8 cellular contexts compared by ENCODE assay signal in genomic region chr10:79337783-79338182, GRCh38. TPM values are rescaled to one million over a fixed set of nuclear protein-coding genes. Genes with fewer than 3 reads are reported as not detected.
DNase-seq lines count a peak whose midpoint lies in the region; ATAC-seq, FAIRE-seq and TF ChIP-seq lines count a peak whose summit lies in the region.
"Not testable (repeated sequence)": the region's sequence is repeated elsewhere in the genome, so short reads cannot be mapped to it uniquely, and the experiment has no call there.

No MANE protein-coding gene starts in this region.

- H3K27me3 ChIP-seq in K562 (ENCODE audit: control insufficient read depth in 2 of 2, insufficient read depth in 2 of 2, low read length in 2 of 2) = peaks cover 0 to 20% of the 10 kb centered on the region in 2 experiments; a peak in 2 of 5 replicates
- H3K27me3 ChIP-seq in dorsolateral prefrontal cortex; layer of hippocampus (ENCODE audit: control insufficient read depth, insufficient read depth, low read length); trophoblast cell (ENCODE audit: insufficient read depth, low read length): not testable (repeated sequence)

- H3K79me2 ChIP-seq in K562 (ENCODE audit: control insufficient read depth, insufficient read depth, low read length); trophoblast cell (ENCODE audit: control insufficient read depth, insufficient read depth, low read length, poor library complexity): not testable (repeated sequence)

- 26% methylated on average over 7 of the region's 7 CpGs for WGBS in K562 (ENCODE audit: insufficient coverage, low coverage, missing lambda C conversion rate)
- no CpG with 5 or more reads among the region's 7 CpGs for WGBS in trophoblast cell (ENCODE audit: extremely low coverage, insufficient coverage, insufficient read length)

- not testable (repeated sequence) for H3K9me3 ChIP-seq in K562 (replicated peaks; ENCODE audit: control insufficient read depth, insufficient read depth, low read depth, low read length); trophoblast cell (ENCODE audit: insufficient read depth, low read depth, low read length)

- H3K4me3 ChIP-seq in K562; dorsolateral prefrontal cortex; trophoblast cell (ENCODE audit: low read depth, low read length): not testable (repeated sequence)

- intact Hi-C loops in CD14-positive monocyte (cut with micrococcal nuclease); K562 (cut with micrococcal nuclease); dorsolateral prefrontal cortex (cut with DNase I): not testable (repeated sequence)

- H3K36me3 ChIP-seq in K562 (ENCODE audit: control insufficient read depth, insufficient read depth, low read length); trophoblast cell (ENCODE audit: control insufficient read depth in 1 of 2, insufficient read depth in 2 of 2, low read length in 2 of 2): not testable (repeated sequence)

- not testable (repeated sequence) for TF ChIP-seq RAD21 in K562 (CRISPR knock-in tag; conservative IDR thresholded peaks at IDR 0.05 in 1 of 2, IDR thresholded peaks at IDR 0.05 in 1 of 2)

- not testable (repeated sequence) for BruUV-seq in K562 (replicated peaks; lab: Mats Ljungman, UMichigan)

- not testable (repeated sequence) for H2BK5ac ChIP-seq in trophoblast cell (ENCODE audit: low read depth, low read length, poor library complexity)

- not testable (repeated sequence) for H4K12ac ChIP-seq in trophoblast cell (ENCODE audit: low read depth, low read length)

- DNase-seq in CD14-positive monocyte (ENCODE audit: low spot score) (peak; percentile 14), dorsolateral prefrontal cortex (peak in 1 of 10 donors; percentile 34)
- DNase-seq in HFFc6; K562 (ENCODE audit: extremely low read depth in 1 of 4, low spot score in 3 of 4); trophoblast cell: not testable (repeated sequence)
- DNase-seq in activated effector memory CD4-positive, alpha-beta T cell treated with anti-CD3 and anti-CD28 coated beads, Interleukin-2, amount 50 U/mL, for 16 hours = peak; percentile 41

- not testable (repeated sequence) for TF ChIP-seq POLR2A in K562 (conservative IDR thresholded peaks at IDR 0.05)

- CTCF ChIA-PET in K562 (lab: Yijun Ruan, JAX; ENCODE audit: low intra/inter-chr PET ratio) = not testable (repeated sequence)

- H3K79me1 ChIP-seq in trophoblast cell (ENCODE audit: low read length) = not testable (repeated sequence)

- not testable (repeated sequence) for H3K27ac ChIP-seq in K562 (ENCODE audit: extremely low read depth, low read depth, low read length); trophoblast cell (ENCODE audit: low read depth, low read length)
- H3K27ac ChIP-seq in dorsolateral prefrontal cortex (peak overlapping the region in 35 of 59 donors; percentile 10 to 100 (median 98)), layer of hippocampus (ENCODE audit: low read depth, low read length) (peak overlapping the region; percentile 99), temporal lobe (ENCODE audit: low read depth, low read length) (peak overlapping the region; percentile 99)

- FAIRE-seq in K562 (lab: Jason Lieb, UNC) = peak; percentile 82

- H3K9me1 ChIP-seq in K562 (ENCODE audit: control insufficient read depth, insufficient read depth, low read length) = not testable (repeated sequence)

- not testable (repeated sequence) for H4K8ac ChIP-seq in trophoblast cell (ENCODE audit: low read depth, low read length)

- not testable (repeated sequence) for H2BK12ac ChIP-seq in trophoblast cell (ENCODE audit: low read length)

- H3K4me1 ChIP-seq in K562 (replicated peaks in 1 of 2; ENCODE audit: control insufficient read depth in 2 of 2, insufficient read depth in 2 of 2, low read length in 2 of 2); trophoblast cell (ENCODE audit: control insufficient read depth in 1 of 2, insufficient read depth in 2 of 2, low read length in 2 of 2): not testable (repeated sequence)

- POLR2A ChIA-PET in K562 (lab: Yijun Ruan, JAX) = interaction anchor here (1.3 to 1.4 kb wide), 2 partner anchors 11 to 12 kb away, joined by 6 read pairs; no protein-coding TSS in a partner anchor

- not testable (repeated sequence) for H3K9ac ChIP-seq in K562 (ENCODE audit: insufficient read depth in 1 of 2, low read depth in 2 of 2, low read length in 2 of 2)
- H3K9ac ChIP-seq in trophoblast cell (ENCODE audit: low read length) = peak overlapping the region; percentile 15

- H2BK120ac ChIP-seq in trophoblast cell (ENCODE audit: insufficient read depth, low read length, poor library complexity) = not testable (repeated sequence)

- not testable (repeated sequence) for H4K20me1 ChIP-seq in K562 (replicated peaks; ENCODE audit: control insufficient read depth, insufficient read depth, low read length)

- not testable (repeated sequence) for H2AFZ ChIP-seq in K562 (ENCODE audit: low read depth, low read length); trophoblast cell (ENCODE audit: insufficient read depth, low read length, poor library complexity)

- not testable (repeated sequence) for H3K27me3 Mint-ChIP-seq in CD14-positive monocyte (ENCODE audit: low read depth in 3 of 3); HFFc6 (ENCODE audit: insufficient read depth)

- H3K4ac ChIP-seq in trophoblast cell (ENCODE audit: low read depth, low read length) = not testable (repeated sequence)

- not testable (repeated sequence) for H3K9me3 Mint-ChIP-seq in CD14-positive monocyte
- peaks cover 13% of the 10 kb centered on the region for H3K9me3 Mint-ChIP-seq in HFFc6

- ATAC-seq in K562 = not testable (repeated sequence)

- H3K23ac ChIP-seq in trophoblast cell (ENCODE audit: low read length) = not testable (repeated sequence)

- H3K27ac Mint-ChIP-seq in CD14-positive monocyte = peak overlapping the region in 4 of 7 donors; percentile 53 to 74 (median 58)
- 0 out of 2 replicates have a peak overlapping the region, but pooled peaks have one; percentile 18 for H3K27ac Mint-ChIP-seq in HFFc6

- not testable (repeated sequence) for H3K18ac ChIP-seq in trophoblast cell (ENCODE audit: low read length)

- not testable (repeated sequence) for H3K4me2 ChIP-seq in K562 (ENCODE audit: insufficient read depth, low read length); trophoblast cell (ENCODE audit: low read length)

- not testable (repeated sequence) for TF ChIP-seq CTCF in CD14-positive monocyte (IDR thresholded peaks at IDR 0.05); HFFc6 (IDR thresholded peaks at IDR 0.05); K562 (IDR thresholded peaks at IDR 0.05 in 2 of 3, conservative IDR thresholded peaks at IDR 0.05 in 1 of 3; ENCODE audit: insufficient read depth in 2 of 3, low read depth in 1 of 3, low read length in 3 of 3); dorsolateral prefrontal cortex (IDR thresholded peaks at IDR 0.05 in 54 of 56, conservative IDR thresholded peaks at IDR 0.05 in 2 of 56; ENCODE audit: low read depth in 1 of 56, partially characterized antibody in 56 of 56)

- not testable (repeated sequence) for H3K36me3 Mint-ChIP-seq in CD14-positive monocyte
- H3K36me3 Mint-ChIP-seq in HFFc6 (ENCODE audit: low read depth) = peaks cover 11% of the 10 kb centered on the region

- not testable (repeated sequence) for H3K4me3 Mint-ChIP-seq in CD14-positive monocyte, HFFc6

- H3K4me1 Mint-ChIP-seq in CD14-positive monocyte = not testable (repeated sequence)
- peaks cover 32% of the 10 kb centered on the region for H3K4me1 Mint-ChIP-seq in HFFc6 (ENCODE audit: low read depth)

- not testable (repeated sequence) for H4K91ac ChIP-seq in trophoblast cell (ENCODE audit: low read depth, low read length)

- in situ Hi-C loops in K562 (cut with MboI) = loop anchor here (5.0 kb wide), 1 partner anchor 50 kb away; no protein-coding TSS in a partner anchor

- not testable (repeated sequence) for TF ChIP-seq EP300 in K562 (IDR thresholded peaks at IDR 0.05; ENCODE audit: low read length)

- H3K14ac ChIP-seq in trophoblast cell (ENCODE audit: low read length) = not testable (repeated sequence)

- not testable (repeated sequence) for H2AK5ac ChIP-seq in trophoblast cell (ENCODE audit: low read length)

RNA-seq across cellular contexts. Expression of gene PPIF, which starts 9.5 kb away (rescaled TPM):
- polyA plus RNA-seq in CD14-positive monocyte (10 to 100 TPM; 36.6 to 52.3 TPM), K562 (2011; rRNA removed) (148 and 175 TPM in 2 replicates), K562 (2014; fragmentation: Illumina TruSeq; extraction: Trizol) (250 and 287 TPM in 2 replicates), K562 (2014; fragmentation: Nextera tagmentation; extraction: Ambion mirVana) (10 to 100 TPM; 40.9 to 51.1 TPM), K562 (2014; rRNA removed) (154 and 168 TPM in 2 replicates)
- 100 to 1,000 TPM in 3 of 6 experiments, 10 to 100 TPM in 3; 66.1 to 109 (median 98.9) TPM for total RNA-seq in HFFc6 (2021; fragmentation: NEBNext Ultra II Directional; extraction: Animal tissue kit (Norgen Biotek cat#: 25700))
- 96.3 and 215 TPM in 2 replicates for total RNA-seq in K562 (2011; cell fraction: chromatin; rRNA removed; ENCODE audit: low replicate concordance)
- total RNA-seq in K562 (2011; cell fraction: nucleolus; rRNA removed) = 144 and 155 TPM in 2 replicates
- total RNA-seq in K562 (2011; cell fraction: nucleoplasm; rRNA removed) = 118 and 119 TPM in 2 replicates
- total RNA-seq in K562 (2014; rRNA removed) (53.4 and 69.8 TPM in 2 replicates), K562 (2014; rRNA removed; fragmentation: Illumina TruSeq; extraction: Trizol) (97.7 and 108 TPM in 2 replicates), K562 (2015; rRNA removed; fragmentation: Illumina TruSeq; extraction: Trizol) (117 and 119 TPM in 2 replicates), K562 (2021) (235 and 239 TPM in 2 replicates), dorsolateral prefrontal cortex (10 to 100 TPM; 36.9 to 90.0 (median 52.6) TPM), temporal lobe (9.8 TPM)
- polyA plus RNA-seq in K562 (2011; cell fraction: cytosol; rRNA removed) = 202 and 255 TPM in 2 replicates
- polyA plus RNA-seq in K562 (2011; cell fraction: nucleus; rRNA removed) = 198 and 337 TPM in 2 replicates
- 180 and 222 TPM in 2 replicates for polyA plus RNA-seq in K562 (2012)
- polyA minus RNA-seq in K562 (2011; rRNA and poly(A)+ RNA removed) = 91.8 and 131 TPM in 2 replicates
- 98.9 and 104 TPM in 2 replicates for polyA minus RNA-seq in K562 (2011; cell fraction: cytosol; rRNA and poly(A)+ RNA removed)
- 116 and 136 TPM in 2 replicates for polyA minus RNA-seq in K562 (2011; cell fraction: nucleus; rRNA and poly(A)+ RNA removed)
- 46.4 and 48.2 TPM in 2 replicates for polyA plus RNA-seq in trophoblast cell (2013)
